Comparison of ENCODE assay signal across 20 cellular contexts in genomic region chr15:96031426-96031825, GRCh38.
A peak's percentile ranks its signal among the peaks of the same experiment; 100 is the strongest.
DNase-seq lines count a peak whose midpoint lies in the region; ATAC-seq, FAIRE-seq and TF ChIP-seq lines count a peak whose summit lies in the region.
"Had no signal": no experiment of that assay in that cellular context is flagged by ENCODE, and none has a peak within 500 bp of the region (broad histone marks: within the 10 kb centered on the region; RNA-seq: fewer than 3 reads in every experiment).

No MANE protein-coding gene starts in this region.

- BruUV-seq in GM12878 (replicated peaks; lab: Mats Ljungman, UMichigan), result no TSS peak

- H3K4me1 ChIP-seq in GM12878 (ENCODE audit: control insufficient read depth, insufficient read depth, low read length), result peaks cover 1% of the 10 kb centered on the region
- H3K4me1 ChIP-seq in SK-N-SH (ENCODE audit: control insufficient read depth in 1 of 2, insufficient read depth in 2 of 2, low read depth in 1 of 2, low read length in 1 of 2), result no peaks in the 10 kb centered on the region
- H3K4me1 ChIP-seq: BE2C had no signal

- no peak for DNase-seq in GM12878 (ENCODE audit: low read depth, low spot score)
- no peak for DNase-seq in SK-N-SH
- no peak for DNase-seq in stimulated activated naive CD8-positive, alpha-beta T cell treated with anti-CD3 and anti-CD28 coated beads, Interleukin-15, amount 100 ng/mL, for 72 hours
- DNase-seq in NCI-H2171 (lab: John Stamatoyannopoulos, UW), result no peak
- no peak for DNase-seq in NCI-H2029 (lab: John Stamatoyannopoulos, UW)
- DNase-seq: BE2C; CD4-positive, alpha-beta memory T cell; DMS153; DMS79 treated with DMSO at 0.1 percent for 48 hours; EL; GOT3; H9; Karpas-422 had no signal

- H4K20me1 ChIP-seq in GM12878 (ENCODE audit: control insufficient read depth, insufficient read depth), result no peaks in the 10 kb centered on the region
- H4K20me1 ChIP-seq in SK-N-SH (ENCODE audit: insufficient read depth), result no peaks in the 10 kb centered on the region

- no peak for TF ChIP-seq RAD21 in GM12878 (IDR thresholded peaks at IDR 0.05; ENCODE audit: insufficient read depth, low read depth, low read length)
- no peak for TF ChIP-seq RAD21 in SK-N-SH (IDR thresholded peaks at IDR 0.05; ENCODE audit: low read length)

- peaks cover 4% of the 10 kb centered on the region for H3K9me3 ChIP-seq in GM12878 (replicated peaks; ENCODE audit: control insufficient read depth, insufficient read depth, low read length)
- H3K9me3 ChIP-seq in SK-N-SH, result no peaks in the 10 kb centered on the region
- H3K9me3 ChIP-seq: A549, BE2C had no signal

- TF ChIP-seq POLR2A in GM12878 (IDR thresholded peaks at IDR 0.05; ENCODE audit: low read depth, low read length), result no peak

- TF ChIP-seq CTCF in GM12878 (IDR thresholded peaks at IDR 0.05 in 2 of 3, conservative IDR thresholded peaks at IDR 0.05 in 1 of 3; ENCODE audit: control insufficient read depth in 2 of 3, extremely low read depth in 1 of 3, insufficient read depth in 1 of 3, low read depth in 3 of 3, low read length in 3 of 3), result no peak
- TF ChIP-seq CTCF in SK-N-SH (IDR thresholded peaks at IDR 0.05), result no peak

- H2AFZ ChIP-seq in GM12878 (ENCODE audit: control insufficient read depth, low read depth, low read length), result no peak overlapping the region
- H2AFZ ChIP-seq in SK-N-SH (ENCODE audit: low read depth), result no peak overlapping the region

- in situ Hi-C loops in GM12878 (cut with MboI), result no loop called here

- no peaks in the 10 kb centered on the region for H3K9me2 ChIP-seq in SK-N-SH

- H3K4me3 ChIP-seq in GM12878, result no peak overlapping the region
- no peak overlapping the region for H3K4me3 ChIP-seq in SK-N-SH (ENCODE audit: low read depth in 2 of 2, low read length in 1 of 2)
- H3K4me3 ChIP-seq: A549 had no signal

- SMC1A ChIA-PET in GM12878 (lab: Charles Lee; ENCODE audit: uncharacterized antibody, unreplicated experiment), result interaction anchor here (0.9 to 2.8 kb wide), 6 partner anchors 9 to 285 kb away, joined by 3 to 12 read pairs (median 4); no protein-coding TSS in a partner anchor

- no peak overlapping the region for H3K4me3 Mint-ChIP-seq in stimulated activated naive CD8-positive, alpha-beta T cell treated with anti-CD3 and anti-CD28 coated beads, Interleukin-15, amount 100 ng/mL, for 72 hours
- H3K4me3 Mint-ChIP-seq: CD4-positive, alpha-beta memory T cell; H9 had no signal

- intact Hi-C loops in GM12878 (cut with micrococcal nuclease; ENCODE audit: unreplicated experiment), result no loop called here

- POLR2A ChIA-PET in GM12878 (lab: Charles Lee), result interaction anchor here (1.9 kb wide), 1 partner anchor 12 kb away, joined by 4 read pairs; no protein-coding TSS in a partner anchor
- POLR2A ChIA-PET in SK-N-SH (lab: Yijun Ruan, JAX), result no interaction called here

- TF ChIP-seq EP300 in GM12878 (IDR thresholded peaks at IDR 0.05; ENCODE audit: borderline replicate concordance in 1 of 2, control insufficient read depth in 1 of 2, low read depth in 2 of 2, low read length in 2 of 2), result no peak
- TF ChIP-seq EP300 in SK-N-SH (IDR thresholded peaks at IDR 0.05; ENCODE audit: borderline replicate concordance in 1 of 2, low read depth in 1 of 2, low read length in 1 of 2), result no peak

- no peaks in the 10 kb centered on the region for H3F3A ChIP-seq in SK-N-SH (replicated peaks; ENCODE audit: insufficient read depth)

- H3K9me3 Mint-ChIP-seq in stimulated activated naive CD8-positive, alpha-beta T cell treated with anti-CD3 and anti-CD28 coated beads, Interleukin-15, amount 100 ng/mL, for 72 hours, result peaks cover 0 to 6% of the 10 kb centered on the region in 2 donors
- H3K9me3 Mint-ChIP-seq: H9 had no signal

- no peak overlapping the region for H3K27ac Mint-ChIP-seq in stimulated activated naive CD8-positive, alpha-beta T cell treated with anti-CD3 and anti-CD28 coated beads, Interleukin-15, amount 100 ng/mL, for 72 hours
- H3K27ac Mint-ChIP-seq: CD4-positive, alpha-beta memory T cell; H9 had no signal

- WGBS in GM12878 (ENCODE audit: insufficient coverage, insufficient replicate concordance, low lambda C conversion rate, missing lambda C conversion rate), result 0% methylated on average over 3 of the region's 3 CpGs
- 21% methylated on average over 3 of the region's 3 CpGs for WGBS in SK-N-SH (ENCODE audit: low lambda C conversion rate)

- CTCF ChIA-PET in GM12878 (lab: Yijun Ruan, JAX) (interaction anchor here (0.6 to 1.3 kb wide), 2 partner anchors 11 to 309 kb away, joined by 3 read pairs; no protein-coding TSS in a partner anchor), SK-N-SH (lab: Yijun Ruan, JAX) (no interaction called here)

- H3K27ac ChIP-seq in GM12878 (ENCODE audit: control insufficient read depth, insufficient read depth) (no peak overlapping the region), SK-N-SH (ENCODE audit: low read depth in 2 of 2, low read length in 1 of 2) (no peak overlapping the region)
- H3K27ac ChIP-seq: A549, C4-2B, HL-60 had no signal

- H3K9ac ChIP-seq in GM12878 (ENCODE audit: control insufficient read depth, insufficient read depth, low read length) (no peak overlapping the region), SK-N-SH (no peak overlapping the region)

- H3K79me2 ChIP-seq in GM12878 (ENCODE audit: control insufficient read depth, insufficient read depth, low read length) (no peaks in the 10 kb centered on the region), SK-N-SH (ENCODE audit: insufficient read depth) (no peaks in the 10 kb centered on the region)

- FAIRE-seq in GM12878 (lab: Jason Lieb, UNC), result peak; percentile 41
- FAIRE-seq: A549, D721Med, G401.6 had no signal

- H3K4me2 ChIP-seq in GM12878 (ENCODE audit: control insufficient read depth, insufficient read depth) (no peak overlapping the region), SK-N-SH (no peak overlapping the region)
- H3K4me2 ChIP-seq: A549 had no signal

- no peaks in the 10 kb centered on the region for H3K36me3 ChIP-seq in GM12878 (ENCODE audit: control insufficient read depth in 2 of 2, insufficient read depth in 2 of 2, low read length in 1 of 2)
- no peaks in the 10 kb centered on the region for H3K36me3 ChIP-seq in SK-N-SH (replicated peaks in 1 of 2; ENCODE audit: control insufficient read depth in 1 of 2, insufficient read depth in 2 of 2, low read length in 1 of 2)
- H3K36me3 ChIP-seq: BE2C had no signal

- ATAC-seq in GM19351 (IDR thresholded peaks at IDR 0.05; ENCODE audit: unreplicated experiment), result peak; percentile 66
- peak; percentile 61 for ATAC-seq in HG02798 (IDR thresholded peaks at IDR 0.05; ENCODE audit: poor library complexity, unreplicated experiment)
- ATAC-seq in GM12878, result peak; percentile 61
- no peak for ATAC-seq in stimulated activated naive CD8-positive, alpha-beta T cell treated with anti-CD3 and anti-CD28 coated beads, Interleukin-15, amount 100 ng/mL, for 72 hours
- ATAC-seq: A549 had no signal

- RAD21 ChIA-PET in GM12878 (lab: Charles Lee; ENCODE audit: unreplicated experiment), result interaction anchor here (0.6 to 1.7 kb wide), 3 partner anchors 40 to 296 kb away, joined by 3 to 5 read pairs (median 3); no protein-coding TSS in a partner anchor

- no peaks in the 10 kb centered on the region for H3K4me1 Mint-ChIP-seq in stimulated activated naive CD8-positive, alpha-beta T cell treated with anti-CD3 and anti-CD28 coated beads, Interleukin-15, amount 100 ng/mL, for 72 hours
- H3K4me1 Mint-ChIP-seq: CD4-positive, alpha-beta memory T cell had no signal

- H3K27me3 Mint-ChIP-seq in stimulated activated naive CD8-positive, alpha-beta T cell treated with anti-CD3 and anti-CD28 coated beads, Interleukin-15, amount 100 ng/mL, for 72 hours, result peaks cover 31% of the 10 kb centered on the region

- H3K27me3 ChIP-seq in GM12878 (replicated peaks in 1 of 2; ENCODE audit: control insufficient read depth in 2 of 2, insufficient read depth in 2 of 2, low read length in 1 of 2), result no peaks in the 10 kb centered on the region
- no peaks in the 10 kb centered on the region for H3K27me3 ChIP-seq in SK-N-SH (ENCODE audit: insufficient read depth)
- H3K27me3 ChIP-seq: BE2C had no signal

TF ChIP-seq in GM12878, 131 proteins besides CTCF, POLR2A, EP300 and RAD21:
- TF ChIP-seq IKZF2 (IDR thresholded peaks at IDR 0.05) (no peak), IRF4 (IDR thresholded peaks at IDR 0.05; ENCODE audit: low read depth, low read length) (0 out of 2 replicates have a peak, but pooled peaks have one; percentile 16)

TF ChIP-seq in SK-N-SH, 30 proteins besides CTCF, POLR2A, EP300 and RAD21:
- TF ChIP-seq MAX (IDR thresholded peaks at IDR 0.05; ENCODE audit: low read depth) (no peak), GATA2 (CRISPR knock-in tag; IDR thresholded peaks at IDR 0.05) (no peak), NFIC (IDR thresholded peaks at IDR 0.05; ENCODE audit: borderline replicate concordance) (no peak), MEF2A (IDR thresholded peaks at IDR 0.05; ENCODE audit: borderline replicate concordance, low read depth) (no peak), REST (IDR thresholded peaks at IDR 0.05; ENCODE audit: low read depth, low read length) (no peak)
TF ChIP-seq in SK-N-SH: peak in this region for 0.
